Comparison of ENCODE assay signal across 1 cellular context in genomic region chr16:56983211-56983751, GRCh38.
A peak's percentile ranks its signal among the peaks of the same experiment; 100 is the strongest.
TF ChIP-seq lines count a peak whose summit lies in the region.

No MANE protein-coding gene starts in this region.

TF ChIP-seq in HepG2, 621 proteins besides CTCF, POLR2A, EP300 and RAD21 (continues in another document):
- peak; percentile 47; the same call in 1 of the 2 replicates for TF ChIP-seq ETV5 (CRISPR knock-in tag; IDR thresholded peaks at IDR 0.05; ENCODE audit: borderline replicate concordance)
- TF ChIP-seq HNF4A (CRISPR knock-in tag; IDR thresholded peaks at IDR 0.05), result peak; percentile 84
- TF ChIP-seq ARNTL (CRISPR knock-in tag; IDR thresholded peaks at IDR 0.05), result no peak
- TF ChIP-seq ZFP90 (CRISPR knock-in tag; IDR thresholded peaks at IDR 0.05; ENCODE audit: borderline replicate concordance), result no peak
- no peak for TF ChIP-seq KAT2B (IDR thresholded peaks at IDR 0.05; ENCODE audit: borderline replicate concordance, low read depth, low read length)
- TF ChIP-seq HES4 (CRISPR knock-in tag; IDR thresholded peaks at IDR 0.05; ENCODE audit: borderline replicate concordance), result no peak
- TF ChIP-seq ZKSCAN8 (CRISPR knock-in tag; IDR thresholded peaks at IDR 0.05; ENCODE audit: borderline replicate concordance), result no peak
- 0 out of 2 replicates have a peak, but pooled peaks have one; percentile 19 for TF ChIP-seq RXRB (CRISPR knock-in tag; IDR thresholded peaks at IDR 0.05; ENCODE audit: borderline replicate concordance)
- TF ChIP-seq ZNF407 (CRISPR knock-in tag; IDR thresholded peaks at IDR 0.05; ENCODE audit: not compliant biosample characterization), result peak; percentile 21
- no peak for TF ChIP-seq NR2C2 (CRISPR knock-in tag; IDR thresholded peaks at IDR 0.05; ENCODE audit: borderline replicate concordance)
- no peak for TF ChIP-seq MED13 (CRISPR knock-in tag; IDR thresholded peaks at IDR 0.05)
- TF ChIP-seq ZFP91 (CRISPR knock-in tag; IDR thresholded peaks at IDR 0.05; ENCODE audit: borderline replicate concordance), result peak; percentile 28; the same call in 1 of the 2 replicates
- peak; percentile 68; the same call in 1 of the 2 replicates for TF ChIP-seq ZNF441 (CRISPR knock-in tag; IDR thresholded peaks at IDR 0.05; ENCODE audit: borderline replicate concordance)
- peak; percentile 28; the same call in 1 of the 2 replicates for TF ChIP-seq KDM2A (CRISPR knock-in tag; IDR thresholded peaks at IDR 0.05; ENCODE audit: borderline replicate concordance, low read depth)
- 0 out of 2 replicates have a peak, but pooled peaks have one; percentile 56 for TF ChIP-seq ZNF772 (CRISPR knock-in tag; IDR thresholded peaks at IDR 0.05)
- TF ChIP-seq ZNF775 (CRISPR knock-in tag; IDR thresholded peaks at IDR 0.05; ENCODE audit: borderline replicate concordance), result no peak
- TF ChIP-seq HDAC1 (CRISPR knock-in tag; IDR thresholded peaks at IDR 0.05), result no peak
- TF ChIP-seq BRD4 (CRISPR knock-in tag; IDR thresholded peaks at IDR 0.05), result no peak
- no peak for TF ChIP-seq ZNF383 (CRISPR knock-in tag; IDR thresholded peaks at IDR 0.05; ENCODE audit: borderline replicate concordance)
- TF ChIP-seq ZNF180 (CRISPR knock-in tag; IDR thresholded peaks at IDR 0.05; ENCODE audit: borderline replicate concordance, low read depth), result no peak
- TF ChIP-seq TEAD3 (CRISPR knock-in tag; optimal IDR thresholded peaks at IDR 0.05; ENCODE audit: borderline replicate concordance), result peak; percentile 39
- TF ChIP-seq ELK4 (CRISPR knock-in tag; IDR thresholded peaks at IDR 0.05; ENCODE audit: borderline replicate concordance), result no peak
- TF ChIP-seq KAT8 (CRISPR knock-in tag; IDR thresholded peaks at IDR 0.05), result no peak
- no peak for TF ChIP-seq HDAC6 (IDR thresholded peaks at IDR 0.05; ENCODE audit: low read depth, low read length)
- 0 out of 2 replicates have a peak, but pooled peaks have one; percentile 27 for TF ChIP-seq THAP9 (CRISPR knock-in tag; IDR thresholded peaks at IDR 0.05; ENCODE audit: borderline replicate concordance)
- TF ChIP-seq MIER3 (CRISPR knock-in tag; IDR thresholded peaks at IDR 0.05; ENCODE audit: borderline replicate concordance), result peak; percentile 32; the same call in 1 of the 2 replicates
- TF ChIP-seq SMAD1 (CRISPR knock-in tag; IDR thresholded peaks at IDR 0.05; ENCODE audit: borderline replicate concordance, low read depth), result no peak
- no peak for TF ChIP-seq U2AF2 (IDR thresholded peaks at IDR 0.05; ENCODE audit: low read depth, low read length)
- TF ChIP-seq TFAP4 (IDR thresholded peaks at IDR 0.05; ENCODE audit: borderline replicate concordance, low read depth), result peak; percentile 42; the same call in 1 of the 2 replicates
- no peak for TF ChIP-seq ZNF850 (CRISPR knock-in tag; conservative IDR thresholded peaks at IDR 0.05)
- TF ChIP-seq ZNF558 (CRISPR knock-in tag; IDR thresholded peaks at IDR 0.05; ENCODE audit: borderline replicate concordance), result no peak
- peak; percentile 28; the same call in 1 of the 2 replicates for TF ChIP-seq FOXO1 (CRISPR knock-in tag; IDR thresholded peaks at IDR 0.05)
- no peak for TF ChIP-seq NFE2 (CRISPR knock-in tag; IDR thresholded peaks at IDR 0.05)
- TF ChIP-seq PAXIP1 (CRISPR knock-in tag; conservative IDR thresholded peaks at IDR 0.05), result no peak
- TF ChIP-seq TCF12 (IDR thresholded peaks at IDR 0.05), result no peak
- no peak for TF ChIP-seq TCF12 (CRISPR knock-in tag; IDR thresholded peaks at IDR 0.05)
- TF ChIP-seq MAFK (conservative IDR thresholded peaks at IDR 0.05 in 1 of 2, IDR thresholded peaks at IDR 0.05 in 1 of 2; ENCODE audit: low read length in 2 of 2), result no peak
- TF ChIP-seq YEATS2 (CRISPR knock-in tag; IDR thresholded peaks at IDR 0.05; ENCODE audit: borderline replicate concordance), result peak; percentile 24; the same call in 1 of the 2 replicates
- TF ChIP-seq SPEN (CRISPR knock-in tag; IDR thresholded peaks at IDR 0.05; ENCODE audit: low read depth), result no peak
- TF ChIP-seq ZNF605 (CRISPR knock-in tag; IDR thresholded peaks at IDR 0.05), result 0 out of 2 replicates have a peak, but pooled peaks have one; percentile 18
- TF ChIP-seq CEBPG (CRISPR knock-in tag; IDR thresholded peaks at IDR 0.05), result no peak
- no peak for TF ChIP-seq ZNF30 (CRISPR knock-in tag; IDR thresholded peaks at IDR 0.05)
